Comparison of ENCODE assay signal across 1 cellular context in genomic region chr2:65477590-65477989, GRCh38.
TF ChIP-seq lines count a peak whose summit lies in the region.

No MANE protein-coding gene starts in this region.

TF ChIP-seq in HepG2, 621 proteins besides CTCF, POLR2A, EP300 and RAD21 (continued from another document):
- TF ChIP-seq E2F5 (CRISPR knock-in tag; conservative IDR thresholded peaks at IDR 0.05) = no peak
TF ChIP-seq in HepG2: peak in this region for 0.
